2 cellular contexts compared by ENCODE assay signal in genomic region chr7:1231214-1232102, GRCh38.
A peak's percentile ranks its signal among the peaks of the same experiment; 100 is the strongest.
TF ChIP-seq lines count a peak whose summit lies in the region.

No MANE protein-coding gene starts in this region.

TF ChIP-seq in H1, 55 proteins besides CTCF, POLR2A, EP300 and RAD21:
- TF ChIP-seq EZH2 (IDR thresholded peaks at IDR 0.05; ENCODE audit: low read depth, low read length, severe bottlenecking) (peak; percentile 90), RNF2 (IDR thresholded peaks at IDR 0.05; ENCODE audit: borderline replicate concordance, low read depth, low read length, missing control alignments, poor library complexity, severe bottlenecking) (peak; percentile 38), SUZ12 (IDR thresholded peaks at IDR 0.05; ENCODE audit: low read length) (peak; percentile 83; the same call in 1 of the 2 replicates), GABPA (IDR thresholded peaks at IDR 0.05; ENCODE audit: borderline replicate concordance, insufficient read depth, low read length) (no peak), SIRT6 (IDR thresholded peaks at IDR 0.05; ENCODE audit: low read length) (no peak), CBX8 (IDR thresholded peaks at IDR 0.05; ENCODE audit: borderline replicate concordance, low read depth, low read length) (no peak; the same call in 1 of the 2 replicates), TCF12 (IDR thresholded peaks at IDR 0.05; ENCODE audit: low read depth, low read length) (no peak), BCL11A (IDR thresholded peaks at IDR 0.05; ENCODE audit: low read depth in 2 of 2, low read length in 2 of 2) (no peak), BACH1 (IDR thresholded peaks at IDR 0.05; ENCODE audit: low read length) (no peak), YY1 (IDR thresholded peaks at IDR 0.05; ENCODE audit: low read depth, low read length) (no peak), SIN3A (conservative IDR thresholded peaks at IDR 0.05 in 1 of 2, IDR thresholded peaks at IDR 0.05 in 1 of 2; ENCODE audit: low read depth in 1 of 2, low read length in 2 of 2) (no peak), BRCA1 (IDR thresholded peaks at IDR 0.05; ENCODE audit: low read depth, low read length) (no peak), JUND (IDR thresholded peaks at IDR 0.05; ENCODE audit: low read length) (no peak), EGR1 (IDR thresholded peaks at IDR 0.05; ENCODE audit: borderline replicate concordance, low read depth, low read length) (no peak), CTBP2 (IDR thresholded peaks at IDR 0.05; ENCODE audit: borderline replicate concordance, insufficient read depth, insufficient read length, low read length) (no peak), CHD1 (IDR thresholded peaks at IDR 0.05; ENCODE audit: low read depth, low read length) (no peak)

TF ChIP-seq in neural cell, 6 proteins besides CTCF, POLR2A, EP300 and RAD21:
- TF ChIP-seq SMC3 (conservative IDR thresholded peaks at IDR 0.05; ENCODE audit: poor library complexity) (no peak), EZH2 (IDR thresholded peaks at IDR 0.05; ENCODE audit: borderline replicate concordance, insufficient read depth, low read length, poor library complexity, severe bottlenecking) (peak; percentile 74)
